12 cellular contexts compared by ENCODE assay signal in the genomic region with DNA sequence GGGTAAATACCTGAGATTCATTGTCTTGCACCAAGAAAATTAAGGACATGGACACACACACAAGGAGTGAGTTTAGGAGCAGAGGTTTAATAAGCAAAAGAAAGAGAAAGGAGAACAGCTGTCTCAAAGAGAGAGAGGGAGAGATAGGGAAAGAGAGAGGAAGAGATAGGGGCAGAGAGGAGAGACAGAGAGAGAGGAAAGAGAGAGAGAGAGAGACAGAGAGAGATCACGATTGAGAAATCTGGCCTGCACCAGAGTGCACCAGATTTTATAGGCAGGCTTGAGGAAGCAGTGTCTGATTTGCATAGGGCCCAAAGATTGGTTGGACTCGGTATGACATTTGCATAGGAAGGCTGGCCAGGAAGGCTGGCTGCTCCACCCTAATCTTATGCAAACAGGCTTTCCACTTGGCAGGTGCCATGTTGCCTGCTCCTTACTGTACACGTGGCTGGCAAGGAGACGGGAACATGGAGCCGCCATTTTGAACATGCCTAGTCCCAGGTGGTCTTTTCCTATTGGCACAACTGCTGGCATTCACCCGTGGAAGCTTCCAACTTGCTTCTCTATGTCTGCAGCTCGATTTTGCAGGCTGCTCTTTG.
DNase-seq lines count a peak whose midpoint lies in the region; ATAC-seq and TF ChIP-seq lines count a peak whose summit lies in the region.
"Had no signal": no experiment of that assay in that cellular context is flagged by ENCODE, and none has a peak within 500 bp of the region (broad histone marks: within the 10 kb centered on the region; RNA-seq: fewer than 3 reads in every experiment).

No MANE protein-coding gene starts in this region.

- TF ChIP-seq CTCF in Calu3 (IDR thresholded peaks at IDR 0.05; ENCODE audit: unreplicated experiment): no peak

- peaks cover 9% of the 10 kb centered on the region for H3K4me1 Mint-ChIP-seq in Calu3 (ENCODE audit: low read depth, unreplicated experiment)
- no peaks in the 10 kb centered on the region for H3K4me1 Mint-ChIP-seq in activated CD4-positive, alpha-beta T cell treated with anti-CD3 and anti-CD28 coated beads, Interleukin-2, amount 10 ng/mL, durations not matched to agents 24 days and 14 days

- intact Hi-C loops in Calu3 (cut with micrococcal nuclease; ENCODE audit: unreplicated experiment): no loop called here
- intact Hi-C loops in activated CD4-positive, alpha-beta T cell treated with anti-CD3 and anti-CD28 coated beads, Interleukin-2, amount 10 ng/mL, durations not matched to agents 24 days and 14 days (cut with micrococcal nuclease): no loop called here

- no peak overlapping the region for H3K27ac Mint-ChIP-seq in Calu3 (ENCODE audit: unreplicated experiment)
- no peak overlapping the region for H3K27ac Mint-ChIP-seq in activated CD4-positive, alpha-beta T cell treated with anti-CD3 and anti-CD28 coated beads, Interleukin-2, amount 10 ng/mL, durations not matched to agents 24 days and 14 days
- H3K27ac Mint-ChIP-seq: CD8-positive, alpha-beta T cell; progenitor cell of endocrine pancreas; T-helper 1 cell treated with Interleukin-12 subunit alpha and Interleukin-12 subunit beta and Interleukin-4 antibody, amounts not matched to agents 30 μg/mL and 1 μg/mL, for 36 hours had no signal

- no peaks in the 10 kb centered on the region for H3K27me3 Mint-ChIP-seq in Calu3 (ENCODE audit: unreplicated experiment)
- H3K27me3 Mint-ChIP-seq in activated CD4-positive, alpha-beta T cell treated with anti-CD3 and anti-CD28 coated beads, Interleukin-2, amount 10 ng/mL, durations not matched to agents 24 days and 14 days: no peaks in the 10 kb centered on the region
- H3K27me3 Mint-ChIP-seq: progenitor cell of endocrine pancreas had no signal

- DNase-seq in Calu3 (peak; percentile 12), KBM-7 (peak; percentile 20), NCI-H774 (lab: John Stamatoyannopoulos, UW) (peak; percentile 52), foreskin melanocyte (peak; percentile 2), NCI-H2227 treated with DMSO at 0.1 percent for 48 hours (lab: John Stamatoyannopoulos, UW) (no peak)
- no peak for DNase-seq in stimulated activated CD4-positive, alpha-beta T cell treated with anti-CD3 and anti-CD28 coated beads, Interleukin-2, amount 100 ng/mL, for 48 hours
- DNase-seq in activated CD4-positive, alpha-beta T cell treated with anti-CD3 and anti-CD28 coated beads, Interleukin-2, amount 10 ng/mL, durations not matched to agents 24 days and 14 days: no peak
- DNase-seq: CD8-positive, alpha-beta T cell had no signal

- BruUV-seq in Calu3 (replicated peaks; lab: Mats Ljungman, UMichigan): no TSS peak

- CTCF ChIA-PET in Calu3 (lab: Charles Lee): no interaction called here

- no peak overlapping the region for H3K4me3 Mint-ChIP-seq in Calu3 (ENCODE audit: low read depth, unreplicated experiment)
- H3K4me3 Mint-ChIP-seq in activated CD4-positive, alpha-beta T cell treated with anti-CD3 and anti-CD28 coated beads, Interleukin-2, amount 10 ng/mL, durations not matched to agents 24 days and 14 days: no peak overlapping the region
- H3K4me3 Mint-ChIP-seq: CD8-positive, alpha-beta T cell; T-helper 1 cell treated with Interleukin-12 subunit alpha and Interleukin-12 subunit beta and Interleukin-4 antibody, amounts not matched to agents 30 μg/mL and 1 μg/mL, for 36 hours had no signal

- no peak for ATAC-seq in esophagus mucosa
- ATAC-seq: CD8-positive, alpha-beta T cell; left lobe of liver had no signal

- H3K9me3 Mint-ChIP-seq in Calu3 (ENCODE audit: low read depth, unreplicated experiment): peaks cover 12% of the 10 kb centered on the region
- H3K9me3 Mint-ChIP-seq in activated CD4-positive, alpha-beta T cell treated with anti-CD3 and anti-CD28 coated beads, Interleukin-2, amount 10 ng/mL, durations not matched to agents 24 days and 14 days: no peaks in the 10 kb centered on the region
- H3K9me3 Mint-ChIP-seq: CD8-positive, alpha-beta T cell; T-helper 1 cell treated with Interleukin-12 subunit alpha and Interleukin-12 subunit beta and Interleukin-4 antibody, amounts not matched to agents 30 μg/mL and 1 μg/mL, for 36 hours had no signal

- no peaks in the 10 kb centered on the region for H3K36me3 Mint-ChIP-seq in Calu3 (ENCODE audit: insufficient read depth, unreplicated experiment)
- no peaks in the 10 kb centered on the region for H3K36me3 Mint-ChIP-seq in activated CD4-positive, alpha-beta T cell treated with anti-CD3 and anti-CD28 coated beads, Interleukin-2, amount 10 ng/mL, durations not matched to agents 24 days and 14 days (ENCODE audit: low read depth)
- H3K36me3 Mint-ChIP-seq: CD8-positive, alpha-beta T cell had no signal

- in situ Hi-C loops in KBM-7 (cut with MboI; ENCODE audit: low pct_unique_long_range_greater_than_20kb, low sequenced_read_pairs): no loop called here

Comparison
In these comparisons a context has a peak if more than half of its experiments do, and no peak if none do; other contexts are left out.
1. DNase-seq: peak in Calu3 (single experiment), KBM-7 (single experiment), NCI-H774 (single experiment) and foreskin melanocyte (single experiment); none in stimulated activated CD4-positive, alpha-beta T cell treated with anti-CD3 and anti-CD28 coated beads, Interleukin-2, amount 100 ng/mL, for 48 hours (0 of 2), NCI-H2227 treated with DMSO at 0.1 percent for 48 hours (single experiment) and activated CD4-positive, alpha-beta T cell treated with anti-CD3 and anti-CD28 coated beads, Interleukin-2, amount 10 ng/mL, durations not matched to agents 24 days and 14 days (single experiment).